ENCODE assay signal across 8 cellular contexts in genomic region chr17:43556292-43556691, GRCh38. TPM values are rescaled to one million over a fixed set of nuclear protein-coding genes. Genes with fewer than 3 reads are reported as not detected.
DNase-seq lines count a peak whose midpoint lies in the region; ATAC-seq and TF ChIP-seq lines count a peak whose summit lies in the region.

No MANE protein-coding gene starts in this region.

- H3K27me3 ChIP-seq in foreskin keratinocyte: no peaks in the 10 kb centered on the region
- H3K27me3 ChIP-seq in tibial nerve: no peaks in the 10 kb centered on the region

- H3K36me3 ChIP-seq in tibial nerve: no peaks in the 10 kb centered on the region

- DNase-seq in activated T-cell treated with anti-CD3 and anti-CD28 coated beads, Interleukin-2, amount 50 U/mL, for 72 hours: no peak
- DNase-seq in activated T-cell treated with anti-CD3 and anti-CD28 coated beads, Interleukin-2, amount 50 U/mL, for 4 hours: no peak
- DNase-seq in RPMI7951 (ENCODE audit: low read depth) (peak; percentile 76), foreskin keratinocyte (peak in 1 of 2 donors; percentile 69), tibial nerve (ENCODE audit: low spot score in 2 of 2) (peak; percentile 20 to 41), ACHN (no peak), GM19238 (ENCODE audit: insufficient read length, low spot score) (no peak)

- no peaks in the 10 kb centered on the region for H3K9me3 ChIP-seq in tibial nerve

- H3K36me3 Mint-ChIP-seq in activated T-cell treated with anti-CD3 and anti-CD28 coated beads, Interleukin-2, amount 50 U/mL, for 72 hours (ENCODE audit: insufficient read depth in 2 of 2): no peaks in the 10 kb centered on the region
- H3K36me3 Mint-ChIP-seq in activated T-cell treated with anti-CD3 and anti-CD28 coated beads, Interleukin-2, amount 50 U/mL, for 4 hours (ENCODE audit: insufficient read depth): no peaks in the 10 kb centered on the region

- H3K4me1 Mint-ChIP-seq in activated T-cell treated with anti-CD3 and anti-CD28 coated beads, Interleukin-2, amount 50 U/mL, for 72 hours (ENCODE audit: low read depth): peaks cover 6% of the 10 kb centered on the region
- H3K4me1 Mint-ChIP-seq in activated T-cell treated with anti-CD3 and anti-CD28 coated beads, Interleukin-2, amount 50 U/mL, for 4 hours (ENCODE audit: low read depth): peaks cover 3% of the 10 kb centered on the region

- no peak for TF ChIP-seq EP300 in tibial nerve (IDR thresholded peaks at IDR 0.05)

- WGBS in tibial nerve, 2 donors: 38 to 59% methylated on average over 5 of the region's 5 CpGs

- no peak overlapping the region for H3K27ac Mint-ChIP-seq in activated T-cell treated with anti-CD3 and anti-CD28 coated beads, Interleukin-2, amount 50 U/mL, for 72 hours

- H3K27ac ChIP-seq in foreskin keratinocyte: no peak overlapping the region
- H3K27ac ChIP-seq in tibial nerve: no peak overlapping the region

- TF ChIP-seq CTCF in foreskin keratinocyte (conservative IDR thresholded peaks at IDR 0.05) (no peak), tibial nerve (IDR thresholded peaks at IDR 0.05) (no peak)

- peak; percentile 27 to 33 for ATAC-seq in activated T-cell treated with anti-CD3 and anti-CD28 coated beads, Interleukin-2, amount 50 U/mL, for 72 hours (replicated peaks in 1 of 2)
- ATAC-seq in activated T-cell treated with anti-CD3 and anti-CD28 coated beads, Interleukin-2, amount 50 U/mL, for 4 hours: no peak
- ATAC-seq in foreskin keratinocyte: peak; percentile 41
- no peak for ATAC-seq in GM18498 (IDR thresholded peaks at IDR 0.05; ENCODE audit: unreplicated experiment)

- peaks cover 25% of the 10 kb centered on the region for H3K27me3 Mint-ChIP-seq in activated T-cell treated with anti-CD3 and anti-CD28 coated beads, Interleukin-2, amount 50 U/mL, for 72 hours (ENCODE audit: low read depth)
- peaks cover 31% of the 10 kb centered on the region for H3K27me3 Mint-ChIP-seq in activated T-cell treated with anti-CD3 and anti-CD28 coated beads, Interleukin-2, amount 50 U/mL, for 4 hours (ENCODE audit: low read depth)

- TF ChIP-seq POLR2A in tibial nerve (IDR thresholded peaks at IDR 0.05): no peak

- H3K4me3 Mint-ChIP-seq in activated T-cell treated with anti-CD3 and anti-CD28 coated beads, Interleukin-2, amount 50 U/mL, for 72 hours: no peak overlapping the region
- H3K4me3 Mint-ChIP-seq in activated T-cell treated with anti-CD3 and anti-CD28 coated beads, Interleukin-2, amount 50 U/mL, for 4 hours: no peak overlapping the region

- H3K4me1 ChIP-seq in foreskin keratinocyte (peaks cover 9% of the 10 kb centered on the region), tibial nerve (peaks cover 0 to 7% (median 0%) of the 10 kb centered on the region in 4 donors)

- in situ Hi-C loops in ACHN (cut with HindIII; ENCODE audit: low pct_ligation_motif_present, low pct_unique_long_range_greater_than_20kb, low sequenced_read_pairs): loop anchor here (25.0 kb wide), 1 partner anchor 106 kb away; the partner anchor contains the start of gene MEOX1

- H3K9me3 Mint-ChIP-seq in activated T-cell treated with anti-CD3 and anti-CD28 coated beads, Interleukin-2, amount 50 U/mL, for 72 hours: no peaks in the 10 kb centered on the region
- no peaks in the 10 kb centered on the region for H3K9me3 Mint-ChIP-seq in activated T-cell treated with anti-CD3 and anti-CD28 coated beads, Interleukin-2, amount 50 U/mL, for 4 hours

- no peak overlapping the region for H3K4me3 ChIP-seq in tibial nerve

RNA-seq across cellular contexts. Expression of gene ETV4, which starts 10.2 kb away (rescaled TPM):
- 1 to 10 TPM; 1.2 to 2.1 TPM for total RNA-seq in activated T-cell treated with anti-CD3 and anti-CD28 coated beads, Interleukin-2, amount 50 U/mL, for 72 hours
- 1 to 10 TPM; 1.1 to 2.2 (median 2.2) TPM for total RNA-seq in activated T-cell treated with anti-CD3 and anti-CD28 coated beads, Interleukin-2, amount 50 U/mL, for 4 hours
- 44.2 and 46.9 TPM in 2 replicates for total RNA-seq in RPMI7951 (2014; rRNA removed; shearing (Covaris generic))
- total RNA-seq in foreskin keratinocyte (57.4 and 61.2 TPM in 2 replicates), tibial nerve (1 to 10 TPM; 1.5 to 5.1 (median 3.8) TPM)
- 78.9 and 80.5 TPM in 2 replicates for polyA plus RNA-seq in foreskin keratinocyte

Comparison
In these comparisons a context has a peak if more than half of its experiments do, and no peak if none do; other contexts are left out.
1. ATAC-seq: peak in activated T-cell treated with anti-CD3 and anti-CD28 coated beads, Interleukin-2, amount 50 U/mL, for 72 hours (2 of 2) and foreskin keratinocyte (single experiment); none in activated T-cell treated with anti-CD3 and anti-CD28 coated beads, Interleukin-2, amount 50 U/mL, for 4 hours (0 of 2) and GM18498 (single experiment).
2. DNase-seq: peak in RPMI7951 (single experiment) and tibial nerve (2 of 2); none in activated T-cell treated with anti-CD3 and anti-CD28 coated beads, Interleukin-2, amount 50 U/mL, for 72 hours (0 of 2), activated T-cell treated with anti-CD3 and anti-CD28 coated beads, Interleukin-2, amount 50 U/mL, for 4 hours (single experiment), ACHN (single experiment) and GM19238 (single experiment).